33 cellular contexts compared by ENCODE assay signal in genomic region chr2:218428846-218429558, GRCh38. TPM values are rescaled to one million over a fixed set of nuclear protein-coding genes. Genes with fewer than 3 reads are reported as not detected.
"Had no signal": no experiment of that assay in that cellular context is flagged by ENCODE, and none has a peak within 500 bp of the region (broad histone marks: within the 10 kb centered on the region; RNA-seq: fewer than 3 reads in every experiment).

No MANE protein-coding gene starts in this region.

- H3K27ac ChIP-seq: adrenal gland, ascending aorta, cardiac muscle cell, coronary artery, dorsolateral prefrontal cortex, right lobe of liver, skin epidermis, suprapubic skin, tibial artery had no signal

- H3K36me3 ChIP-seq: adrenal gland, ascending aorta, cardiac muscle cell, suprapubic skin, tibial artery had no signal

- H3K36me3 Mint-ChIP-seq: activated naive CD4-positive, alpha-beta T cell treated with anti-CD3 and anti-CD28 coated beads, Interleukin-2, amount 50 U/mL, for 72 hours; brain; memory B cell; natural killer cell treated with Interleukin-12 subunit alpha and Interleukin-12 subunit beta and Interleukin-15 and Interleukin-18, amount 100 ng/mL, for 72 hours; stimulated activated memory B cell treated with anti-CD40 and anti-IgM and Interleukin-4, amounts not matched to agents 10 μg/mL and 1 μg/mL and 100 μg/mL, for 72 hours had no signal

- H3K4me3 ChIP-seq: adrenal gland, ascending aorta, cardiac muscle cell, coronary artery, dorsolateral prefrontal cortex, mucosa of descending colon, right lobe of liver, skin epidermis, suprapubic skin, tibial artery had no signal

- H3K27me3 Mint-ChIP-seq: natural killer cell treated with Interleukin-12 subunit alpha and Interleukin-12 subunit beta and Interleukin-15 and Interleukin-18, amount 100 ng/mL, for 72 hours; progenitor cell of endocrine pancreas had no signal

- H3K4me1 Mint-ChIP-seq: brain; memory B cell; stimulated activated memory B cell treated with anti-CD40 and anti-IgM and Interleukin-4, amounts not matched to agents 10 μg/mL and 1 μg/mL and 100 μg/mL, for 72 hours had no signal

- H3K9me3 ChIP-seq: adrenal gland, ascending aorta, mucosa of descending colon, right lobe of liver, suprapubic skin, tibial artery had no signal

- ATAC-seq: activated naive CD4-positive, alpha-beta T cell treated with anti-CD3 and anti-CD28 coated beads, Interleukin-2, amount 50 U/mL, for 72 hours; activated T-cell treated with anti-CD3 and anti-CD28 coated beads, Interleukin-2, amount 50 U/mL, for 72 hours; natural killer cell treated with Interleukin-12 subunit alpha and Interleukin-12 subunit beta and Interleukin-15 and Interleukin-18, amount 100 ng/mL, for 72 hours; stimulated activated memory B cell treated with anti-CD40 and anti-IgM and Interleukin-4, amounts not matched to agents 10 μg/mL and 1 μg/mL and 100 μg/mL, for 72 hours had no signal

- H3K4me3 Mint-ChIP-seq: activated T-cell treated with anti-CD3 and anti-CD28 coated beads, Interleukin-2, amount 50 U/mL, for 72 hours; brain; memory B cell; natural killer cell treated with Interleukin-12 subunit alpha and Interleukin-12 subunit beta and Interleukin-15 and Interleukin-18, amount 100 ng/mL, for 72 hours; stimulated activated memory B cell treated with anti-CD40 and anti-IgM and Interleukin-4, amounts not matched to agents 10 μg/mL and 1 μg/mL and 100 μg/mL, for 72 hours had no signal

- H3K4me1 ChIP-seq: adrenal gland, ascending aorta, right lobe of liver, suprapubic skin, tibial artery had no signal

- H3K27ac Mint-ChIP-seq: activated naive CD4-positive, alpha-beta T cell treated with anti-CD3 and anti-CD28 coated beads, Interleukin-2, amount 50 U/mL, for 72 hours; activated T-cell treated with anti-CD3 and anti-CD28 coated beads, Interleukin-2, amount 50 U/mL, for 72 hours; brain; memory B cell; natural killer cell treated with Interleukin-12 subunit alpha and Interleukin-12 subunit beta and Interleukin-15 and Interleukin-18, amount 100 ng/mL, for 72 hours; progenitor cell of endocrine pancreas; stimulated activated memory B cell treated with anti-CD40 and anti-IgM and Interleukin-4, amounts not matched to agents 10 μg/mL and 1 μg/mL and 100 μg/mL, for 72 hours had no signal

- H3K9me3 Mint-ChIP-seq: activated naive CD4-positive, alpha-beta T cell treated with anti-CD3 and anti-CD28 coated beads, Interleukin-2, amount 50 U/mL, for 72 hours; activated T-cell treated with anti-CD3 and anti-CD28 coated beads, Interleukin-2, amount 50 U/mL, for 72 hours; brain; memory B cell; natural killer cell treated with Interleukin-12 subunit alpha and Interleukin-12 subunit beta and Interleukin-15 and Interleukin-18, amount 100 ng/mL, for 72 hours; stimulated activated memory B cell treated with anti-CD40 and anti-IgM and Interleukin-4, amounts not matched to agents 10 μg/mL and 1 μg/mL and 100 μg/mL, for 72 hours had no signal

- DNase-seq: activated CD4-positive, alpha-beta T cell treated with anti-CD3 and anti-CD28 coated beads for 4 hours; activated CD4-positive, alpha-beta T cell treated with anti-CD3 and anti-CD28 coated beads, Interleukin-2, amount 50 U/mL, for 4 hours; activated naive CD4-positive, alpha-beta T cell; activated T-cell treated with anti-CD3 and anti-CD28 coated beads for 4 hours; activated T-cell treated with anti-CD3 and anti-CD28 coated beads, Interleukin-2, amount 50 U/mL, for 72 hours; adrenal gland; cerebellar nuclear complex; effector memory CD4-positive, alpha-beta T cell; hippocampal formation; stimulated activated CD4-positive, alpha-beta T cell treated with anti-CD3 and anti-CD28 coated beads, Interleukin-4, amount 100 ng/mL, for 4 hours; stimulated activated CD8-positive, alpha-beta memory T cell treated with anti-CD3 and anti-CD28 coated beads, Interleukin-4, amount 100 ng/mL, for 48 hours; T-helper 1 cell had no signal

- H3K27me3 ChIP-seq: adrenal gland, ascending aorta, cardiac muscle cell, dorsolateral prefrontal cortex, right lobe of liver, suprapubic skin had no signal

RNA-seq across cellular contexts. Expression of gene VIL1, which starts 10.1 kb away (rescaled TPM):
- total RNA-seq: activated naive CD4-positive, alpha-beta T cell treated with anti-CD3 and anti-CD28 coated beads, Interleukin-2, amount 50 U/mL, for 72 hours; activated T-cell treated with anti-CD3 and anti-CD28 coated beads, Interleukin-2, amount 50 U/mL, for 72 hours; ascending aorta; epithelial cell of proximal tubule; frontal cortex; myocyte; osteocyte; ureter had no signal
- polyA plus RNA-seq: keratinocyte had no signal

RNA-seq across cellular contexts. Expression of gene SLC11A1, which starts 46.9 kb away (rescaled TPM):
- total RNA-seq: activated naive CD4-positive, alpha-beta T cell treated with anti-CD3 and anti-CD28 coated beads, Interleukin-2, amount 50 U/mL, for 72 hours; epithelial cell of proximal tubule had no signal
